In genomic region chr5:147822222-147822621, GRCh38 we compare ENCODE assay signal across 12 cellular contexts. TPM values are rescaled to one million over a fixed set of nuclear protein-coding genes. Genes with fewer than 3 reads are reported as not detected.
DNase-seq lines count a peak whose midpoint lies in the region; ATAC-seq, FAIRE-seq and TF ChIP-seq lines count a peak whose summit lies in the region.
"Not testable (repeated sequence)": the region's sequence is repeated elsewhere in the genome, so short reads cannot be mapped to it uniquely, and the experiment has no call there.
"Had no signal": no experiment of that assay in that cellular context is flagged by ENCODE, and none has a peak within 500 bp of the region (broad histone marks: within the 10 kb centered on the region; RNA-seq: fewer than 3 reads in every experiment).

No MANE protein-coding gene starts in this region.

- H3K4me3 ChIP-seq in GM23338; Loucy (ENCODE audit: low read length, poor library complexity, severe bottlenecking); PC-3 (ENCODE audit: low read length); body of pancreas; pancreas: not testable (repeated sequence)

- CTCF ChIA-PET in Calu3 (lab: Charles Lee) = interaction anchor here (0.8 to 1.5 kb wide), 9 partner anchors 14 to 245 kb away, joined by 3 to 38 read pairs (median 5); no protein-coding TSS in a partner anchor
- CTCF ChIA-PET in PC-3 (lab: Charles Lee) = interaction anchor here (0.8 to 1.7 kb wide), 8 partner anchors 26 to 194 kb away, joined by 3 to 10 read pairs (median 5); no protein-coding TSS in a partner anchor

- H3K9ac ChIP-seq in Loucy (ENCODE audit: low read depth, low read length, poor library complexity, severe bottlenecking); PC-3 (ENCODE audit: low read length): not testable (repeated sequence)

- not testable (repeated sequence) for BruUV-seq in Calu3 (replicated peaks; lab: Mats Ljungman, UMichigan); PC-3 (replicated peaks; lab: Mats Ljungman, UMichigan)

- peak in 2 of 3 donors; percentile 70 to 71 for TF ChIP-seq POLR2A in body of pancreas (IDR thresholded peaks at IDR 0.05)

- not testable (repeated sequence) for DNase-seq in Calu3; GM23338 (ENCODE audit: low spot score); PC-3; body of pancreas
- peak in 1 of 6 donors; percentile 50 for DNase-seq in pancreas

- H3F3A ChIP-seq in GM23338 (replicated peaks; ENCODE audit: low read depth); Loucy (ENCODE audit: low read depth); PC-3 (ENCODE audit: low read length, unreplicated experiment): not testable (repeated sequence)

- not testable (repeated sequence) for H3K4me3 Mint-ChIP-seq in Calu3 (ENCODE audit: low read depth, unreplicated experiment); GM23338

- H3K27ac Mint-ChIP-seq in Calu3 (ENCODE audit: unreplicated experiment) = peak overlapping the region; percentile 32
- H3K27ac Mint-ChIP-seq in GM23338 = 0 out of 2 replicates have a peak overlapping the region, but pooled peaks have one; percentile 17

- H3K36me3 Mint-ChIP-seq in Calu3 (ENCODE audit: insufficient read depth, unreplicated experiment); GM23338 (ENCODE audit: low read depth): not testable (repeated sequence)

- H3K27ac ChIP-seq in 22Rv1 = peak overlapping the region; percentile 99
- not testable (repeated sequence) for H3K27ac ChIP-seq in GM23338 (ENCODE audit: low read depth); PC-3 (ENCODE audit: low read length)
- H3K27ac ChIP-seq in body of pancreas = peak overlapping the region in 3 of 4 donors; percentile 14 to 83 (median 58)
- H3K27ac ChIP-seq in pancreas = peak overlapping the region in 2 of 4 donors; percentile 13 to 50

- H3K4me2 ChIP-seq in GM23338; Loucy (ENCODE audit: low read depth, low read length, poor library complexity, severe bottlenecking); PC-3 (ENCODE audit: low read length): not testable (repeated sequence)

- H3K79me2 ChIP-seq in GM23338 (replicated peaks; ENCODE audit: insufficient read depth); Loucy (ENCODE audit: insufficient read depth, low read length); PC-3 (ENCODE audit: low read length): not testable (repeated sequence)

- H3K36me3 ChIP-seq in GM23338 (ENCODE audit: insufficient read depth); Loucy (ENCODE audit: insufficient read depth, low read length); PC-3 (ENCODE audit: low read depth, low read length); body of pancreas (replicated peaks in 1 of 2; ENCODE audit: insufficient read depth in 1 of 2, low read depth in 2 of 2): not testable (repeated sequence)
- H3K36me3 ChIP-seq in pancreas = peaks cover 0 to 29% (median 0%) of the 10 kb centered on the region in 3 donors

- not testable (repeated sequence) for H3K4me1 ChIP-seq in GM23338 (ENCODE audit: insufficient read depth); Loucy (ENCODE audit: insufficient read depth, low read length, poor library complexity, severe bottlenecking); pancreas
- H3K4me1 ChIP-seq in PC-3 (ENCODE audit: insufficient read depth, low read length) = peaks cover 19% of the 10 kb centered on the region
- peaks cover 33% of the 10 kb centered on the region for H3K4me1 ChIP-seq in body of pancreas

- 35 to 57% methylated on average over 3 of the region's 3 CpGs for WGBS in body of pancreas, 2 donors
- 35 to 46% methylated on average over 3 of the region's 3 CpGs for WGBS in pancreas, 2 donors

- H4K20me1 ChIP-seq in GM23338 (replicated peaks; ENCODE audit: insufficient read depth); Loucy (ENCODE audit: insufficient read depth, low read length, poor library complexity, severe bottlenecking); PC-3 (ENCODE audit: low read length): not testable (repeated sequence)

- peaks cover 24% of the 10 kb centered on the region for H3K4me1 Mint-ChIP-seq in Calu3 (ENCODE audit: low read depth, unreplicated experiment)
- peaks cover 18% of the 10 kb centered on the region for H3K4me1 Mint-ChIP-seq in GM23338

- not testable (repeated sequence) for ATAC-seq in GM23338, PC-3
- ATAC-seq in HG02885 (IDR thresholded peaks at IDR 0.05; ENCODE audit: poor library complexity, unreplicated experiment) = peak; percentile 8
- ATAC-seq in body of pancreas = peak; percentile 4
- ATAC-seq in pancreas = peak; percentile 0 to 8 (median 2)

- not testable (repeated sequence) for H3K27me3 ChIP-seq in GM23338 (ENCODE audit: insufficient read depth); Loucy (ENCODE audit: insufficient read depth, low read length, poor library complexity, severe bottlenecking); PC-3 (ENCODE audit: low read length); body of pancreas; pancreas

- not testable (repeated sequence) for FAIRE-seq in pancreas (lab: Jason Lieb, UNC)

- not testable (repeated sequence) for H2AFZ ChIP-seq in GM23338
- H2AFZ ChIP-seq in Loucy (ENCODE audit: low read length) = peak overlapping the region; percentile 76
- H2AFZ ChIP-seq in PC-3 (ENCODE audit: low read length) = 0 out of 2 replicates have a peak overlapping the region, but pooled peaks have one; percentile 33

- H3K9me3 ChIP-seq in Loucy (ENCODE audit: insufficient read depth, low read depth, low read length); PC-3 (ENCODE audit: low read length); body of pancreas; pancreas: not testable (repeated sequence)

- not testable (repeated sequence) for H3K9me2 ChIP-seq in GM23338 (ENCODE audit: insufficient read depth); Loucy (replicated peaks; ENCODE audit: low read depth, low read length); PC-3 (replicated peaks; ENCODE audit: low read length)

- H3K9me3 Mint-ChIP-seq in Calu3 (ENCODE audit: low read depth, unreplicated experiment); GM23338: not testable (repeated sequence)

- not testable (repeated sequence) for H3K27me3 Mint-ChIP-seq in Calu3 (ENCODE audit: unreplicated experiment); GM23338 (ENCODE audit: insufficient read depth, low read depth, poor library complexity)

- POLR2A ChIA-PET in PC-3 (lab: Charles Lee; ENCODE audit: unreplicated experiment) = not testable (repeated sequence)

- TF ChIP-seq CTCF in 22Rv1 (IDR thresholded peaks at IDR 0.05); Calu3 (IDR thresholded peaks at IDR 0.05; ENCODE audit: unreplicated experiment); GM23338 (conservative IDR thresholded peaks at IDR 0.05; ENCODE audit: low read depth in 2 of 2); Loucy (conservative IDR thresholded peaks at IDR 0.05; ENCODE audit: low read length); PC-3 (conservative IDR thresholded peaks at IDR 0.05; ENCODE audit: low read depth, low read length); body of pancreas (IDR thresholded peaks at IDR 0.05); pancreas (IDR thresholded peaks at IDR 0.05): not testable (repeated sequence)

- intact Hi-C loops in Calu3 (cut with micrococcal nuclease; ENCODE audit: unreplicated experiment) (loop anchor here (1.0 to 5.0 kb wide), 2 partner anchors 130 to 194 kb away; no protein-coding TSS in a partner anchor), PC-3 (cut with micrococcal nuclease) (loop anchor here (1.0 kb wide), 2 partner anchors 147 to 194 kb away; no protein-coding TSS in a partner anchor), pancreas (cut with DNase I) (loop anchor here in 1 of 3 donors (5.0 kb wide), 1 partner anchor 195 kb away; no protein-coding TSS in a partner anchor)
- intact Hi-C loops in body of pancreas (cut with DNase I) = not testable (repeated sequence)

RNA-seq across cellular contexts. Expression of gene SPINK1, which starts 9.2 kb away (rescaled TPM):
- total RNA-seq in Calu3 (2022) (307 and 444 TPM in 2 replicates), PC-3 (2014; rRNA removed) (not detected in 2 replicates), body of pancreas (1,000 to 10,000 TPM; 3,901 to 5,969 TPM), pancreas (over 10,000 TPM; 18,043 to 26,066 (median 20,523) TPM)
- not detected in 2 replicates for total RNA-seq in GM23338 (2014; rRNA removed; shearing (Covaris generic))
- polyA plus RNA-seq in GM23338 (2016; fragmentation: Nextera tagmentation; extraction: Ambion mirVana) (0.82 and 0.90 TPM in 2 replicates), pancreas (over 10,000 TPM in 1 of 2 donors, 1,000 to 10,000 TPM in 1; 5,539 to 23,743 TPM)
- total RNA-seq: CD4-positive, alpha-beta T cell; H4 had no signal

RNA-seq across cellular contexts. Expression of gene JAKMIP2, which starts 39.7 kb away (rescaled TPM):
- total RNA-seq in Calu3 (2022) (not detected in 2 replicates), PC-3 (2014; rRNA removed) (0.15 TPM in 1 of 2 replicates, not detected in the other), body of pancreas (1 to 10 TPM in 1 of 2 donors, under 1 TPM in 1; 0.78 to 1.3 TPM), pancreas (1 to 10 TPM in 1 of 6 donors, under 1 TPM in 5; 0.19 to 1.3 (median 0.67) TPM)
- total RNA-seq in GM23338 (2014; rRNA removed; shearing (Covaris generic)) = 16.9 and 27.2 TPM in 2 replicates
- polyA plus RNA-seq in GM23338 (2016; fragmentation: Nextera tagmentation; extraction: Ambion mirVana) (15.6 and 20.5 TPM in 2 replicates), pancreas (1 to 10 TPM in 1 of 2 donors, under 1 TPM in 1; 0.53 to 2.6 TPM)

RNA-seq across cellular contexts. Expression of gene SCGB3A2, which starts 56.3 kb away (rescaled TPM):
- total RNA-seq in Calu3 (2022) (not detected in 2 replicates), PC-3 (2014; rRNA removed) (0.51 TPM in 1 of 2 replicates, not detected in the other), body of pancreas (not detected), pancreas (under 1 TPM in 2 of 6 donors, not detected in 4; 0.24 to 0.76 TPM)
- 27.0 and 36.1 TPM in 2 replicates for total RNA-seq in GM23338 (2014; rRNA removed; shearing (Covaris generic))
- polyA plus RNA-seq in GM23338 (2016; fragmentation: Nextera tagmentation; extraction: Ambion mirVana) (251 and 256 TPM in 2 replicates), pancreas (not detected)
- total RNA-seq: Caco-2; CD4-positive, alpha-beta T cell; H4; HT-29 had no signal

Comparison
In these comparisons a context has a peak if more than half of its experiments do, and no peak if none do; other contexts are left out.
1. RNA of gene SPINK1, which starts 9.2 kb away (total RNA-seq): 18,043 to 26,066 TPM in pancreas, 3,901 to 5,969 TPM in body of pancreas and 307 to 444 TPM in Calu3; not detected in GM23338 and not detected in PC-3; every median in the first group is over 100 times any median in the second.
2. RNA of gene SCGB3A2, which starts 56.3 kb away (total RNA-seq): 27.0 to 36.1 TPM in GM23338; 0.51 TPM in PC-3, 0.24 to 0.76 TPM in pancreas, not detected in Calu3 and not detected in body of pancreas; every median in the first group is over 10 times any median in the second.